13 cellular contexts compared by ENCODE assay signal in genomic region chr9:76365028-76365427, GRCh38. TPM values are rescaled to one million over a fixed set of nuclear protein-coding genes. Genes with fewer than 3 reads are reported as not detected.
DNase-seq lines count a peak whose midpoint lies in the region; ATAC-seq, FAIRE-seq and TF ChIP-seq lines count a peak whose summit lies in the region.
"Had no signal": no experiment of that assay in that cellular context is flagged by ENCODE, and none has a peak within 500 bp of the region (broad histone marks: within the 10 kb centered on the region; RNA-seq: fewer than 3 reads in every experiment).

No MANE protein-coding gene starts in this region.

- no TSS peak for BruUV-seq in Calu3 (replicated peaks; lab: Mats Ljungman, UMichigan)

- FAIRE-seq in H1 (lab: Jason Lieb, UNC): no peak

- TF ChIP-seq RAD21 in H1 (IDR thresholded peaks at IDR 0.05 in 1 of 2, conservative IDR thresholded peaks at IDR 0.05 in 1 of 2; ENCODE audit: low read depth in 2 of 2, low read length in 2 of 2): no peak

- CTCF ChIA-PET in Calu3 (lab: Charles Lee): no interaction called here
- CTCF ChIA-PET in H1 (lab: Charles Lee; ENCODE audit: partially characterized antibody): interaction anchor here (0.7 to 1.6 kb wide), 2 partner anchors 14 to 475 kb away, joined by 3 read pairs; partner anchors contain the start of gene PCSK5
- CTCF ChIA-PET in activated CD4-positive, alpha-beta T cell treated with anti-CD3 and anti-CD28 coated beads for 36 hours (lab: Charles Lee): no interaction called here

- H2BK12ac ChIP-seq in H1 (ENCODE audit: low read depth, low read length): no peak overlapping the region

- no peak overlapping the region for H3K4me3 ChIP-seq in H1 (ENCODE audit: extremely low read depth in 1 of 4, insufficient read depth in 2 of 4, low read depth in 3 of 4, low read length in 4 of 4)
- H3K4me3 ChIP-seq in mesendoderm (ENCODE audit: low read length): no peak overlapping the region
- H3K4me3 ChIP-seq in adrenal gland: no peak overlapping the region
- H3K4me3 ChIP-seq: gastrocnemius medialis had no signal

- POLR2A ChIA-PET in H1 (lab: Charles Lee; ENCODE audit: partially characterized antibody): no interaction called here
- POLR2A ChIA-PET in activated CD4-positive, alpha-beta T cell treated with anti-CD3 and anti-CD28 coated beads for 36 hours (lab: Charles Lee): no interaction called here

- H3K36me3 Mint-ChIP-seq in Calu3 (ENCODE audit: insufficient read depth, unreplicated experiment): no peaks in the 10 kb centered on the region
- no peaks in the 10 kb centered on the region for H3K36me3 Mint-ChIP-seq in activated CD4-positive, alpha-beta T cell treated with anti-CD3 and anti-CD28 coated beads for 36 hours (ENCODE audit: low read depth)
- H3K36me3 Mint-ChIP-seq in activated T-cell treated with anti-CD3 and anti-CD28 coated beads, Interleukin-2, amount 50 U/mL, for 72 hours (ENCODE audit: insufficient read depth in 2 of 2): no peaks in the 10 kb centered on the region

- intact Hi-C loops in Calu3 (cut with micrococcal nuclease; ENCODE audit: unreplicated experiment): loop anchor here (10.0 kb wide), 1 partner anchor 50 kb away; no protein-coding TSS in a partner anchor
- intact Hi-C loops in activated CD4-positive, alpha-beta T cell treated with anti-CD3 and anti-CD28 coated beads for 36 hours (cut with DNase I, micrococcal nuclease): no loop called here
- intact Hi-C loops in adrenal gland (cut with DNase I): no loop called here

- H3K9me3 Mint-ChIP-seq in Calu3 (ENCODE audit: low read depth, unreplicated experiment): no peaks in the 10 kb centered on the region
- H3K9me3 Mint-ChIP-seq in activated CD4-positive, alpha-beta T cell treated with anti-CD3 and anti-CD28 coated beads for 36 hours (ENCODE audit: low read depth): no peaks in the 10 kb centered on the region
- H3K9me3 Mint-ChIP-seq in activated T-cell treated with anti-CD3 and anti-CD28 coated beads, Interleukin-2, amount 50 U/mL, for 72 hours: no peaks in the 10 kb centered on the region

- no peak overlapping the region for H2BK5ac ChIP-seq in H1 (ENCODE audit: low read depth, low read length)
- H2BK5ac ChIP-seq in mesendoderm (ENCODE audit: low read length): no peak overlapping the region

- no peak overlapping the region for H3K4me2 ChIP-seq in H1 (ENCODE audit: insufficient read depth in 1 of 2, low read depth in 2 of 2, low read length in 2 of 2)
- H3K4me2 ChIP-seq in mesendoderm (ENCODE audit: low read length): no peak overlapping the region

- no peak overlapping the region for H3K27ac Mint-ChIP-seq in Calu3 (ENCODE audit: unreplicated experiment)
- no peak overlapping the region for H3K27ac Mint-ChIP-seq in activated CD4-positive, alpha-beta T cell treated with anti-CD3 and anti-CD28 coated beads for 36 hours
- H3K27ac Mint-ChIP-seq in activated T-cell treated with anti-CD3 and anti-CD28 coated beads, Interleukin-2, amount 50 U/mL, for 72 hours: no peak overlapping the region

- no peak for TF ChIP-seq EP300 in H1 (IDR thresholded peaks at IDR 0.05; ENCODE audit: borderline replicate concordance in 1 of 2, low read depth in 2 of 2, low read length in 2 of 2)

- H3K27ac ChIP-seq in H1 (ENCODE audit: low read depth, low read length) (no peak overlapping the region), mesendoderm (ENCODE audit: low read depth, low read length) (no peak overlapping the region), adrenal gland (no peak overlapping the region)
- H3K27ac ChIP-seq: C4-2B, gastrocnemius medialis, HL-60 had no signal

- 88% methylated on average over 1 of the region's 1 CpG; no CpG with 5 or more reads in 1 of the 2 experiments for WGBS in H1 (ENCODE audit: extremely low coverage in 1 of 2, insufficient coverage in 1 of 2, insufficient read length in 1 of 2, insufficient replicate concordance in 2 of 2, low coverage in 1 of 2, low lambda C conversion rate in 2 of 2, missing lambda C conversion rate in 1 of 2), 2 experiments
- WGBS in mesendoderm (ENCODE audit: extremely low coverage, insufficient coverage, low lambda C conversion rate): no CpG with 5 or more reads among the region's 1 CpG
- WGBS in adrenal gland, 4 donors: 82 to 91% (median 85%) methylated on average over 1 of the region's 1 CpG

- H3K36me3 ChIP-seq in H1 (ENCODE audit: control insufficient read depth in 2 of 4, insufficient read depth in 4 of 4, low read length in 3 of 4): no peaks in the 10 kb centered on the region
- H3K36me3 ChIP-seq in mesendoderm (ENCODE audit: control insufficient read depth, insufficient read depth, low read length): no peaks in the 10 kb centered on the region
- H3K36me3 ChIP-seq in adrenal gland (replicated peaks in 1 of 2): no peaks in the 10 kb centered on the region
- H3K36me3 ChIP-seq: gastrocnemius medialis had no signal

- H3K4ac ChIP-seq in H1 (replicated peaks; ENCODE audit: insufficient read length, low read depth, low read length) (no peak overlapping the region), mesendoderm (ENCODE audit: low read depth, low read length) (no peak overlapping the region)

- TF ChIP-seq CTCF in Calu3 (IDR thresholded peaks at IDR 0.05; ENCODE audit: unreplicated experiment): no peak
- no peak for TF ChIP-seq CTCF in H1 (IDR thresholded peaks at IDR 0.05; ENCODE audit: control extremely low read depth in 1 of 3, insufficient read depth in 1 of 3, low read depth in 1 of 3, low read length in 3 of 3)
- TF ChIP-seq CTCF in adrenal gland (IDR thresholded peaks at IDR 0.05): no peak

- H3K27me3 ChIP-seq in H1 (replicated peaks in 1 of 4; ENCODE audit: control insufficient read depth in 3 of 4, extremely low read depth in 1 of 4, insufficient read depth in 3 of 4, low read length in 3 of 4) (no peaks in the 10 kb centered on the region), mesendoderm (ENCODE audit: insufficient read depth, low read length, poor library complexity) (no peaks in the 10 kb centered on the region), adrenal gland (no peaks in the 10 kb centered on the region)
- H3K27me3 ChIP-seq: gastrocnemius medialis had no signal

- H3K79me1 ChIP-seq in H1 (ENCODE audit: low read depth, low read length): no peaks in the 10 kb centered on the region
- H3K79me1 ChIP-seq in mesendoderm (ENCODE audit: low read length): no peaks in the 10 kb centered on the region

- no peak overlapping the region for H3K9ac ChIP-seq in H1 (replicated peaks in 1 of 4; ENCODE audit: extremely low read depth in 1 of 4, low read depth in 3 of 4, low read length in 3 of 4)
- H3K9ac ChIP-seq in mesendoderm (ENCODE audit: low read length): no peak overlapping the region

- H3K9me3 ChIP-seq in H1 (ENCODE audit: insufficient read depth in 2 of 2, low read depth in 1 of 2, low read length in 1 of 2) (no peaks in the 10 kb centered on the region), adrenal gland (replicated peaks in 1 of 3) (no peaks in the 10 kb centered on the region)
- H3K9me3 ChIP-seq: gastrocnemius medialis had no signal

- H2AFZ ChIP-seq in H1 (ENCODE audit: low read length): no peak overlapping the region; the same call in 1 of the 2 replicates

- no peak overlapping the region for H2BK15ac ChIP-seq in H1 (ENCODE audit: low read length)
- no peak overlapping the region for H2BK15ac ChIP-seq in mesendoderm (replicated peaks; ENCODE audit: low read depth)

- H3K4me1 Mint-ChIP-seq in Calu3 (ENCODE audit: low read depth, unreplicated experiment): peaks cover 35% of the 10 kb centered on the region
- H3K4me1 Mint-ChIP-seq in activated CD4-positive, alpha-beta T cell treated with anti-CD3 and anti-CD28 coated beads for 36 hours: no peaks in the 10 kb centered on the region
- no peaks in the 10 kb centered on the region for H3K4me1 Mint-ChIP-seq in activated T-cell treated with anti-CD3 and anti-CD28 coated beads, Interleukin-2, amount 50 U/mL, for 72 hours (ENCODE audit: low read depth)

- no peak for TF ChIP-seq POLR2A in H1 (IDR thresholded peaks at IDR 0.05; ENCODE audit: control extremely low read depth in 1 of 2, low read depth in 2 of 2, low read length in 2 of 2)
- no peak for TF ChIP-seq POLR2A in adrenal gland (IDR thresholded peaks at IDR 0.05)

- H2BK120ac ChIP-seq in H1 (replicated peaks; ENCODE audit: low read depth, low read length): no peak overlapping the region
- no peak overlapping the region for H2BK120ac ChIP-seq in mesendoderm (ENCODE audit: low read depth, low read length)

- ATAC-seq in activated CD4-positive, alpha-beta T cell treated with anti-CD3 and anti-CD28 coated beads for 36 hours: no peak
- no peak for ATAC-seq in activated T-cell treated with anti-CD3 and anti-CD28 coated beads, Interleukin-2, amount 50 U/mL, for 72 hours (replicated peaks in 1 of 2)
- no peak for ATAC-seq in GM19035 (IDR thresholded peaks at IDR 0.05; ENCODE audit: unreplicated experiment)
- ATAC-seq: gastrocnemius medialis had no signal

- H4K91ac ChIP-seq in H1 (replicated peaks; ENCODE audit: insufficient read length, low read length): no peak overlapping the region

- H3K14ac ChIP-seq in H1 (ENCODE audit: insufficient read length): no peak overlapping the region

- H3K23me2 ChIP-seq in H1 (ENCODE audit: low read depth, low read length): no peaks in the 10 kb centered on the region

- 0 out of 7 replicates have a peak, but pooled peaks cover 0 to 2% (median 0%) of the 10 kb centered on the region in 4 experiments for H3K4me1 ChIP-seq in H1 (replicated peaks in 1 of 4; ENCODE audit: control insufficient read depth in 3 of 4, insufficient read depth in 4 of 4, low read length in 3 of 4)
- H3K4me1 ChIP-seq in mesendoderm (ENCODE audit: control insufficient read depth, low read depth, low read length): no peaks in the 10 kb centered on the region
- no peaks in the 10 kb centered on the region for H3K4me1 ChIP-seq in adrenal gland (replicated peaks in 1 of 2)
- H3K4me1 ChIP-seq: gastrocnemius medialis had no signal

- no peaks in the 10 kb centered on the region for H3K79me2 ChIP-seq in H1 (ENCODE audit: control insufficient read depth in 1 of 2, insufficient read depth in 2 of 2, low read length in 2 of 2)
- no peaks in the 10 kb centered on the region for H3K79me2 ChIP-seq in mesendoderm (ENCODE audit: control insufficient read depth, insufficient read depth, low read length)

- H4K8ac ChIP-seq in H1 (ENCODE audit: extremely low read depth, insufficient read depth, low read length) (no peak overlapping the region), mesendoderm (ENCODE audit: low read depth, low read length) (no peak overlapping the region)

- no peak overlapping the region for H3K4me3 Mint-ChIP-seq in Calu3 (ENCODE audit: low read depth, unreplicated experiment)
- no peak overlapping the region for H3K4me3 Mint-ChIP-seq in activated CD4-positive, alpha-beta T cell treated with anti-CD3 and anti-CD28 coated beads for 36 hours
- no peak overlapping the region for H3K4me3 Mint-ChIP-seq in activated T-cell treated with anti-CD3 and anti-CD28 coated beads, Interleukin-2, amount 50 U/mL, for 72 hours

- no peaks in the 10 kb centered on the region for H3K27me3 Mint-ChIP-seq in Calu3 (ENCODE audit: unreplicated experiment)
- no peaks in the 10 kb centered on the region for H3K27me3 Mint-ChIP-seq in activated CD4-positive, alpha-beta T cell treated with anti-CD3 and anti-CD28 coated beads for 36 hours
- peaks cover 7% of the 10 kb centered on the region for H3K27me3 Mint-ChIP-seq in activated T-cell treated with anti-CD3 and anti-CD28 coated beads, Interleukin-2, amount 50 U/mL, for 72 hours (ENCODE audit: low read depth)

- H3K56ac ChIP-seq in H1 (replicated peaks; ENCODE audit: insufficient read length, low read depth, low read length): no peak overlapping the region
- no peak overlapping the region for H3K56ac ChIP-seq in mesendoderm (ENCODE audit: low read length)

- DNase-seq in Calu3: peak; percentile 23
- peak; percentile 80 for DNase-seq in LoVo (ENCODE audit: low spot score)
- no peak for DNase-seq in H1 (ENCODE audit: low read depth in 1 of 2, low spot score in 2 of 2)
- peak; percentile 87 for DNase-seq in mesendoderm
- no peak for DNase-seq in activated CD4-positive, alpha-beta T cell treated with anti-CD3 and anti-CD28 coated beads for 36 hours
- DNase-seq in adrenal gland: no peak
- DNase-seq in activated T-cell treated with anti-CD3 and anti-CD28 coated beads, Interleukin-2, amount 50 U/mL, for 72 hours: no peak
- DNase-seq: caudate nucleus, gastrocnemius medialis, NCI-H187 had no signal

- no peak overlapping the region for H2AK5ac ChIP-seq in H1 (ENCODE audit: low read depth, low read length)
- H2AK5ac ChIP-seq in mesendoderm (ENCODE audit: low read length): no peak overlapping the region

- no peaks in the 10 kb centered on the region for H4K20me1 ChIP-seq in H1 (replicated peaks in 1 of 2; ENCODE audit: control insufficient read depth in 1 of 2, insufficient read depth in 2 of 2, low read length in 2 of 2)

- H2BK20ac ChIP-seq in H1 (ENCODE audit: low read length): no peak overlapping the region

- H3K18ac ChIP-seq in H1 (ENCODE audit: extremely low read depth, low read length): no peak overlapping the region
- no peak overlapping the region for H3K18ac ChIP-seq in mesendoderm (ENCODE audit: low read length)

- H4K5ac ChIP-seq in H1 (ENCODE audit: insufficient read length, low read depth, low read length): no peak overlapping the region
- H4K5ac ChIP-seq in mesendoderm (ENCODE audit: low read length): no peak overlapping the region

- no peak overlapping the region for H3K23ac ChIP-seq in H1 (ENCODE audit: insufficient read length)
- H3K23ac ChIP-seq in mesendoderm (ENCODE audit: low read length): no peak overlapping the region

RNA-seq across cellular contexts. Expression of gene RFK, which starts 29.2 kb away (rescaled TPM):
- total RNA-seq in Calu3 (2022) (13.0 and 14.0 TPM in 2 replicates), adrenal gland (10 to 100 TPM; 10.3 to 29.0 (median 22.5) TPM)
- total RNA-seq in H1 (2021; fragmentation: NEBNext Ultra II Directional; extraction: Animal tissue kit (Norgen Biotek cat#: 25700)): 10.6 and 14.9 TPM in 2 replicates
- polyA plus RNA-seq in H1 (2011; rRNA removed) (3.7 and 4.3 TPM in 2 replicates), adrenal gland (10 to 100 TPM in 1 of 3 donors, 1 to 10 TPM in 2; 8.1 to 48.5 (median 9.2) TPM)
- polyA plus RNA-seq in H1 (2011; cell fraction: cytosol; rRNA removed): 6.0 TPM
- polyA plus RNA-seq in H1 (2011; cell fraction: nucleus; rRNA removed): 4.7 TPM
- 3.7 to 6.8 TPM (median 5.7 TPM) in 4 replicates for polyA plus RNA-seq in H1 (2012, experiment 1 of 2)
- 2.2 TPM for polyA plus RNA-seq in H1 (2012, experiment 2 of 2)
- polyA plus RNA-seq in H1 (2013, experiment 1 of 2): 9.6 TPM
- polyA plus RNA-seq in H1 (2013, experiment 2 of 2): 8.8 TPM
- polyA minus RNA-seq in H1 (2011; rRNA and poly(A)+ RNA removed): 2.3 and 2.7 TPM in 2 replicates
- 2.7 TPM for polyA minus RNA-seq in H1 (2011; cell fraction: cytosol; rRNA and poly(A)+ RNA removed)
- 8.9 TPM for polyA minus RNA-seq in H1 (2011; cell fraction: nucleus; rRNA and poly(A)+ RNA removed)
- 22.3 TPM for polyA plus RNA-seq in mesendoderm (2013, experiment 1 of 2)
- polyA plus RNA-seq in mesendoderm (2013, experiment 2 of 2): 22.7 TPM
- total RNA-seq in activated CD4-positive, alpha-beta T cell treated with anti-CD3 and anti-CD28 coated beads for 36 hours: 1 to 10 TPM; 7.0 to 8.3 TPM
- 1 to 10 TPM; 6.8 to 9.6 TPM for total RNA-seq in activated T-cell treated with anti-CD3 and anti-CD28 coated beads, Interleukin-2, amount 50 U/mL, for 72 hours

Comparison
In these comparisons a context has a peak if more than half of its experiments do, and no peak if none do; other contexts are left out.
1. DNase-seq: peak in Calu3 (single experiment), LoVo (single experiment) and mesendoderm (single experiment); none in H1 (0 of 2), activated CD4-positive, alpha-beta T cell treated with anti-CD3 and anti-CD28 coated beads for 36 hours (single experiment), adrenal gland (0 of 7) and activated T-cell treated with anti-CD3 and anti-CD28 coated beads, Interleukin-2, amount 50 U/mL, for 72 hours (0 of 2).